10 cellular contexts compared by ENCODE assay signal in genomic region chr12:57850924-57851323, GRCh38. TPM values are rescaled to one million over a fixed set of nuclear protein-coding genes. Genes with fewer than 3 reads are reported as not detected.
A peak's percentile ranks its signal among the peaks of the same experiment; 100 is the strongest.
DNase-seq lines count a peak whose midpoint lies in the region; ATAC-seq and TF ChIP-seq lines count a peak whose summit lies in the region.
"Had no signal": no experiment of that assay in that cellular context is flagged by ENCODE, and none has a peak within 500 bp of the region (broad histone marks: within the 10 kb centered on the region; RNA-seq: fewer than 3 reads in every experiment).

No MANE protein-coding gene starts in this region.

- H3K4me3 ChIP-seq in coronary artery = no peak overlapping the region

- peak; percentile 50 for ATAC-seq in HG03520 (IDR thresholded peaks at IDR 0.05; ENCODE audit: unreplicated experiment)
- ATAC-seq in HG03442 (IDR thresholded peaks at IDR 0.05; ENCODE audit: unreplicated experiment) = no peak

- H3K27me3 Mint-ChIP-seq in activated CD4-positive, alpha-beta T cell treated with anti-CD3 and anti-CD28 coated beads, Interleukin-2, amount 10 ng/mL, durations not matched to agents 7 days and 5 days = peaks cover 47% of the 10 kb centered on the region

- peak; percentile 14 for DNase-seq in activated CD4-positive, alpha-beta T cell treated with anti-CD3 and anti-CD28 coated beads, Interleukin-2, amount 10 ng/mL, durations not matched to agents 7 days and 5 days
- DNase-seq in activated CD4-positive, alpha-beta T cell treated with anti-CD3 and anti-CD28 coated beads, Interleukin-2, amount 50 U/mL, for 1 hour = no peak
- DNase-seq in coronary artery (ENCODE audit: low spot score) (no peak), NCI-H748 (lab: John Stamatoyannopoulos, UW; ENCODE audit: unreplicated experiment) (no peak), pons (ENCODE audit: low spot score) (no peak)
- DNase-seq: NCI-H2081 had no signal

- peaks cover 32% of the 10 kb centered on the region for H3K4me1 Mint-ChIP-seq in activated CD4-positive, alpha-beta T cell treated with anti-CD3 and anti-CD28 coated beads, Interleukin-2, amount 10 ng/mL, durations not matched to agents 7 days and 5 days

- no peak for TF ChIP-seq CTCF in coronary artery (IDR thresholded peaks at IDR 0.05)

- H3K36me3 Mint-ChIP-seq in activated CD4-positive, alpha-beta T cell treated with anti-CD3 and anti-CD28 coated beads, Interleukin-2, amount 10 ng/mL, durations not matched to agents 7 days and 5 days (ENCODE audit: low read depth) = no peaks in the 10 kb centered on the region

- POLR2A ChIA-PET in activated CD4-positive, alpha-beta T cell treated with anti-CD3 and anti-CD28 coated beads, Interleukin-2, amount 10 ng/mL, durations not matched to agents 7 days and 5 days (lab: Charles Lee) = interaction anchor here (0.6 kb wide), 1 partner anchor 9 kb away, joined by 4 read pairs; no protein-coding TSS in a partner anchor

- H3K27ac ChIP-seq in coronary artery (peak overlapping the region; percentile 5 to 86), temporal lobe (ENCODE audit: low read depth, low read length) (peak overlapping the region; percentile 34)
- H3K27ac ChIP-seq: neutrophil had no signal

- no peaks in the 10 kb centered on the region for H3K9me3 Mint-ChIP-seq in activated CD4-positive, alpha-beta T cell treated with anti-CD3 and anti-CD28 coated beads, Interleukin-2, amount 10 ng/mL, durations not matched to agents 7 days and 5 days

- CTCF ChIA-PET in activated CD4-positive, alpha-beta T cell treated with anti-CD3 and anti-CD28 coated beads, Interleukin-2, amount 10 ng/mL, durations not matched to agents 7 days and 5 days (lab: Charles Lee) = interaction anchor here (0.8 to 1.4 kb wide), 7 partner anchors 8 to 68 kb away, joined by 3 to 5 read pairs (median 3); partner anchors contain the start of gene TSFM

- H3K4me3 Mint-ChIP-seq in activated CD4-positive, alpha-beta T cell treated with anti-CD3 and anti-CD28 coated beads, Interleukin-2, amount 10 ng/mL, durations not matched to agents 7 days and 5 days = no peak overlapping the region

- H3K27ac Mint-ChIP-seq in activated CD4-positive, alpha-beta T cell treated with anti-CD3 and anti-CD28 coated beads, Interleukin-2, amount 10 ng/mL, durations not matched to agents 7 days and 5 days = no peak overlapping the region

RNA-seq across cellular contexts. Expression of gene CTDSP2, which starts 4.4 kb away (rescaled TPM):
- 100 to 1,000 TPM; 144 to 156 TPM for total RNA-seq in activated CD4-positive, alpha-beta T cell treated with anti-CD3 and anti-CD28 coated beads, Interleukin-2, amount 10 ng/mL, durations not matched to agents 7 days and 5 days
- total RNA-seq in temporal lobe = 22.9 TPM

RNA-seq across cellular contexts. Expression of gene AVIL, which starts 32.4 kb away (rescaled TPM):
- 1 to 10 TPM; 3.5 to 3.6 TPM for total RNA-seq in activated CD4-positive, alpha-beta T cell treated with anti-CD3 and anti-CD28 coated beads, Interleukin-2, amount 10 ng/mL, durations not matched to agents 7 days and 5 days
- total RNA-seq in temporal lobe = 1.2 TPM
